Comparison of ENCODE assay signal across 8 cellular contexts in genomic region chr22:35835998-35836691, GRCh38.
DNase-seq lines count a peak whose midpoint lies in the region; ATAC-seq, FAIRE-seq and TF ChIP-seq lines count a peak whose summit lies in the region.

No MANE protein-coding gene starts in this region.

- peak; percentile 71 for FAIRE-seq in endothelial cell of umbilical vein (lab: Jason Lieb, UNC)

- no peaks in the 10 kb centered on the region for H3K36me3 ChIP-seq in endothelial cell of umbilical vein (ENCODE audit: control insufficient read depth in 2 of 2, extremely low read depth in 1 of 2, insufficient read depth in 2 of 2, low read length in 2 of 2)

- H3K9me3 Mint-ChIP-seq in mesothelial cell of epicardium: no peaks in the 10 kb centered on the region

- peak; percentile 76 for DNase-seq in ACHN
- peak; percentile 80 for DNase-seq in HS-27A (ENCODE audit: low read depth)
- peak; percentile 83 for DNase-seq in endothelial cell of umbilical vein (ENCODE audit: low read depth, low spot score)
- no peak for DNase-seq in mesothelial cell of epicardium (ENCODE audit: low spot score in 2 of 2, unreplicated experiment in 2 of 2)
- no peak for DNase-seq in stimulated activated CD4-positive, alpha-beta T cell treated with anti-CD3 and anti-CD28 coated beads, Interleukin-4, amount 100 ng/mL, for 24 hours

- POLR2A ChIA-PET in endothelial cell of umbilical vein (lab: Charles Lee): interaction anchor here (0.7 to 1.0 kb wide), 2 partner anchors 75 to 150 kb away, joined by 3 read pairs; no protein-coding TSS in a partner anchor

- CTCF ChIA-PET in endothelial cell of umbilical vein (lab: Charles Lee): interaction anchor here (0.7 to 3.7 kb wide), 13 partner anchors 56 to 405 kb away, joined by 3 to 23 read pairs (median 4); no protein-coding TSS in a partner anchor

- peak overlapping the region; percentile 97 for H3K27ac Mint-ChIP-seq in mesothelial cell of epicardium

- H3K27ac ChIP-seq in endothelial cell of umbilical vein (ENCODE audit: insufficient read depth, low read depth, low read length): peak overlapping the region; percentile 74

- peaks cover 53% of the 10 kb centered on the region for H3K4me1 ChIP-seq in endothelial cell of umbilical vein (ENCODE audit: control insufficient read depth, extremely low read depth, insufficient read depth, low read length)

- TSS peak; percentile 34 for BruUV-seq in endothelial cell of umbilical vein (replicated peaks; lab: Mats Ljungman, UMichigan)

- H3K9ac ChIP-seq in endothelial cell of umbilical vein (replicated peaks; ENCODE audit: extremely low read depth, insufficient read depth, low read length): peak overlapping the region; percentile 68

- H3K27me3 Mint-ChIP-seq in mesothelial cell of epicardium (ENCODE audit: low read depth): no peaks in the 10 kb centered on the region

- peaks cover 59% of the 10 kb centered on the region for H3K4me1 Mint-ChIP-seq in mesothelial cell of epicardium

- intact Hi-C loops in endothelial cell of umbilical vein (cut with micrococcal nuclease): loop anchor here (5.0 kb wide), 4 partner anchors 69 to 231 kb away; partner anchors contain the start of gene RBFOX2

- peaks cover 2% of the 10 kb centered on the region for H3K36me3 Mint-ChIP-seq in mesothelial cell of epicardium

- H3K27me3 ChIP-seq in endothelial cell of umbilical vein (ENCODE audit: control insufficient read depth in 2 of 2, insufficient read depth in 2 of 2, low read length in 2 of 2): no peaks in the 10 kb centered on the region

- TF ChIP-seq CTCF in endothelial cell of umbilical vein (IDR thresholded peaks at IDR 0.05; ENCODE audit: extremely low read depth in 1 of 2, insufficient read depth in 1 of 2, low read depth in 1 of 2, low read length in 2 of 2) (no peak), mesothelial cell of epicardium (IDR thresholded peaks at IDR 0.05; ENCODE audit: unreplicated experiment) (no peak)

- dilution Hi-C loops in endothelial cell of umbilical vein (cut with MboI; ENCODE audit: extremely low pct_ligation_motif_present, low sequenced_read_pairs): no loop called here

- TF ChIP-seq POLR2A in endothelial cell of umbilical vein (IDR thresholded peaks at IDR 0.05; ENCODE audit: low read depth, low read length): peak; percentile 71

- H4K20me1 ChIP-seq in endothelial cell of umbilical vein (replicated peaks; ENCODE audit: control insufficient read depth, extremely low read depth, insufficient read depth, low read length): no peaks in the 10 kb centered on the region

- H3K4me2 ChIP-seq in endothelial cell of umbilical vein (ENCODE audit: insufficient read depth, low read length): peak overlapping the region; percentile 68

- H3K4me3 ChIP-seq in endothelial cell of umbilical vein (replicated peaks in 1 of 3; ENCODE audit: insufficient read depth in 1 of 3, low read depth in 1 of 3, low read length in 3 of 3): peak overlapping the region; percentile 9 to 80 (median 40)

- in situ Hi-C loops in ACHN (cut with HindIII; ENCODE audit: low pct_ligation_motif_present, low pct_unique_long_range_greater_than_20kb, low sequenced_read_pairs): no loop called here

- no peaks in the 10 kb centered on the region for H3K9me1 ChIP-seq in endothelial cell of umbilical vein (replicated peaks; ENCODE audit: control insufficient read depth, extremely low read depth, insufficient read depth, low read length)

- no peak for ATAC-seq in HG03432 (IDR thresholded peaks at IDR 0.05; ENCODE audit: unreplicated experiment)
- ATAC-seq in GM18873 (IDR thresholded peaks at IDR 0.05; ENCODE audit: low FRiP score, unreplicated experiment): no peak

- no peak overlapping the region for H2AFZ ChIP-seq in endothelial cell of umbilical vein (ENCODE audit: low read depth, low read length)

- H3K4me3 Mint-ChIP-seq in mesothelial cell of epicardium: peak overlapping the region; percentile 72

- H3K9me3 ChIP-seq in endothelial cell of umbilical vein (replicated peaks; ENCODE audit: control insufficient read depth, insufficient read depth, low read length): no peaks in the 10 kb centered on the region

- H3K79me2 ChIP-seq in endothelial cell of umbilical vein (ENCODE audit: control insufficient read depth, insufficient read depth, low read length): peaks cover 76% of the 10 kb centered on the region

TF ChIP-seq in PFSK-1, 5 proteins besides CTCF, POLR2A, EP300 and RAD21:
- no peak for TF ChIP-seq FOXP2 (optimal IDR thresholded peaks at IDR 0.05; ENCODE audit: borderline replicate concordance, extremely low read depth, extremely low read length, insufficient read depth)
- TF ChIP-seq POLR2AphosphoS5 (IDR thresholded peaks at IDR 0.05; ENCODE audit: low read depth, low read length): 0 out of 2 replicates have a peak, but pooled peaks have one; percentile 26
- peak; percentile 64; the same call in 1 of the 2 replicates for TF ChIP-seq SIN3A (IDR thresholded peaks at IDR 0.05; ENCODE audit: borderline replicate concordance, insufficient read depth, low read length)
- no peak for TF ChIP-seq TAF1 (IDR thresholded peaks at IDR 0.05; ENCODE audit: borderline replicate concordance, insufficient read depth, low read length)
- TF ChIP-seq REST (IDR thresholded peaks at IDR 0.05; ENCODE audit: insufficient read depth in 1 of 2, low read depth in 2 of 2, low read length in 2 of 2): no peak

TF ChIP-seq in endothelial cell of umbilical vein, 7 proteins besides CTCF, POLR2A, EP300 and RAD21:
- TF ChIP-seq MYC (IDR thresholded peaks at IDR 0.05; ENCODE audit: low read depth, low read length) (peak; percentile 82), EZH2 (IDR thresholded peaks at IDR 0.05; ENCODE audit: borderline replicate concordance, low read depth, low read length, severe bottlenecking) (no peak), JUN (IDR thresholded peaks at IDR 0.05; ENCODE audit: borderline replicate concordance, insufficient read depth, insufficient read length, low read depth) (peak; percentile 66), GATA2 (IDR thresholded peaks at IDR 0.05; ENCODE audit: insufficient read depth, insufficient read length, low read depth, low read length) (no peak), MAX (IDR thresholded peaks at IDR 0.05; ENCODE audit: insufficient read depth, insufficient read length) (no peak), FOS (IDR thresholded peaks at IDR 0.05; ENCODE audit: borderline replicate concordance, insufficient read depth, low read length) (peak; percentile 80), POLR2AphosphoS5 (IDR thresholded peaks at IDR 0.05; ENCODE audit: insufficient read depth, low read depth, low read length) (peak; percentile 65)

Comparison
In these comparisons a context has a peak if more than half of its experiments do, and no peak if none do; other contexts are left out.
1. DNase-seq: peak in ACHN (single experiment), HS-27A (single experiment) and endothelial cell of umbilical vein (single experiment); none in mesothelial cell of epicardium (0 of 2) and stimulated activated CD4-positive, alpha-beta T cell treated with anti-CD3 and anti-CD28 coated beads, Interleukin-4, amount 100 ng/mL, for 24 hours (single experiment).